Comparison of ENCODE assay signal across 13 cellular contexts in the genomic region with DNA sequence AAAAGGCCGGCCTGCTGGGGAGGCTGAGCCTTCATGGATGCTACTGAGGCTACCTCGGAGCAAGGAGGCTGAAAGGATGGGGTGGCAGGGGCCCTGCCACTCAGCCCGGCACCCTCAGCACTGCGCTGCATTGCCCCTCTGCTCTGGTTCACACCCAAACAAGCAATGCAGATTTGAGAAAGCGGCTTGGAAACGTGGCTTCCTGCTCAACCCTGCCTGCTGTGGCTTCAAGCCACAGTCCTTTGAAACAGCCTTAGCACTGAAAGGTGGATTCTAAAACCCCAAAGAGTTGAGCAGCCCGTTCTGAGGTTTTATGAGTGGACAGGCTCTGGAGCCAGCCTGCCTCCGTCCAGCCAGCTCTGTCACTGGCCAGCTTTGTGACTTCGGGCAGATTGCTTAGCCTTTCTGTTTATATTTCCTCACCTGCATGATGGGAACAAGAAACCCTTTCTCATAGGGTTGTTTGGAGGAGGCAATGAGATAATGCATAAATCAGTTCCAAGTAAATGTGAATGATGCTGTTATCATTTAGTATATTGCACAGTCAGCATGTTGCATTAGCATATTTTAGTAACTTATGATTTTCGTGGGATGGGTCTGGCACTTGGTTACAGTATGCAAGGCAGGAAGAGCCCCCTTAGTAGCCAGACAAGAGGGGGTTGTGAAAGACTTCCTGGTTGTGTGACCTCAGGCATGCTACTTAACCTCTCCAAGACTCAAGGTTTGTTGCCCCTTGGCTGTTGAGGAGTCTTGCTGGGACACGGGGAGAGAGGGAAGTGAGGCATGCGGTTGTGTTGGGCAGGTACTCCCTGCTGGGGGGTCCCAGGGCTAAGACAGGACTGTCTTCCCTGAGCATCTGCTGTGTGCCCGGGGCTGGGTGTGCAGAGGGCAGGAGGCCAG. TPM values are rescaled to one million over a fixed set of nuclear protein-coding genes. Genes with fewer than 3 reads are reported as not detected.
A peak's percentile ranks its signal among the peaks of the same experiment; 100 is the strongest.
DNase-seq lines count a peak whose midpoint lies in the region; TF ChIP-seq lines count a peak whose summit lies in the region.
"Had no signal": no experiment of that assay in that cellular context is flagged by ENCODE, and none has a peak within 500 bp of the region (broad histone marks: within the 10 kb centered on the region; RNA-seq: fewer than 3 reads in every experiment).

No MANE protein-coding gene starts in this region.

- H3K4ac ChIP-seq in mesendoderm (ENCODE audit: low read depth, low read length), result no peak overlapping the region

- peaks cover 24% of the 10 kb centered on the region for H3K4me1 Mint-ChIP-seq in activated naive CD8-positive, alpha-beta T cell (ENCODE audit: low read depth)
- peaks cover 9% of the 10 kb centered on the region for H3K4me1 Mint-ChIP-seq in activated naive CD8-positive, alpha-beta T cell treated with anti-CD3 and anti-CD28 coated beads for 36 hours

- H3K27me3 Mint-ChIP-seq in activated naive CD8-positive, alpha-beta T cell, result peaks cover 9% of the 10 kb centered on the region
- peaks cover 35% of the 10 kb centered on the region for H3K27me3 Mint-ChIP-seq in activated naive CD8-positive, alpha-beta T cell treated with anti-CD3 and anti-CD28 coated beads for 36 hours

- peaks cover 5% of the 10 kb centered on the region for H3K4me1 ChIP-seq in mesendoderm (ENCODE audit: control insufficient read depth, low read depth, low read length)
- H3K4me1 ChIP-seq in suprapubic skin, result peaks cover 40% of the 10 kb centered on the region

- H3K79me1 ChIP-seq in mesendoderm (ENCODE audit: low read length), result no peaks in the 10 kb centered on the region

- DNase-seq in activated naive CD8-positive, alpha-beta T cell treated with anti-CD3 and anti-CD28 coated beads for 36 hours, result no peak
- DNase-seq in mesendoderm (no peak), suprapubic skin (ENCODE audit: low spot score in 2 of 2) (no peak), ACHN (no peak), GM13977 (ENCODE audit: low spot score) (no peak)
- DNase-seq in activated effector memory CD4-positive, alpha-beta T cell treated with anti-CD3 and anti-CD28 coated beads, Interleukin-2, amount 50 U/mL, for 16 hours, result no peak
- DNase-seq: activated naive CD4-positive, alpha-beta T cell treated with anti-CD3 and anti-CD28 coated beads for 36 hours; DND-41; nephron progenitor cell had no signal

- H3K36me3 ChIP-seq in mesendoderm (ENCODE audit: control insufficient read depth, insufficient read depth, low read length) (no peaks in the 10 kb centered on the region), suprapubic skin (peaks cover 39% of the 10 kb centered on the region)
- H3K36me3 ChIP-seq: cardiac muscle cell had no signal

- TF ChIP-seq CTCF in suprapubic skin (IDR thresholded peaks at IDR 0.05) (no peak), GM13977 (IDR thresholded peaks at IDR 0.05; ENCODE audit: extremely low read depth, insufficient read depth, missing control alignments) (no peak)

- H3K27me3 ChIP-seq in mesendoderm (ENCODE audit: insufficient read depth, low read length, poor library complexity) (no peaks in the 10 kb centered on the region), suprapubic skin (peaks cover 3% of the 10 kb centered on the region)

- TF ChIP-seq EP300 in suprapubic skin (IDR thresholded peaks at IDR 0.05), result no peak

- H3K27ac Mint-ChIP-seq in activated naive CD8-positive, alpha-beta T cell, result no peak overlapping the region
- no peak overlapping the region for H3K27ac Mint-ChIP-seq in activated naive CD8-positive, alpha-beta T cell treated with anti-CD3 and anti-CD28 coated beads for 36 hours
- H3K27ac Mint-ChIP-seq: activated naive CD4-positive, alpha-beta T cell treated with anti-CD3 and anti-CD28 coated beads for 36 hours had no signal

- peak overlapping the region; percentile 22 for H3K27ac ChIP-seq in angular gyrus (ENCODE audit: low read depth, low read length)
- H3K27ac ChIP-seq in mesendoderm (ENCODE audit: low read depth, low read length), result no peak overlapping the region
- H3K27ac ChIP-seq in suprapubic skin, result peak overlapping the region; percentile 10
- H3K27ac ChIP-seq: cardiac muscle cell had no signal

- no peak overlapping the region for H3K23ac ChIP-seq in mesendoderm (ENCODE audit: low read length)

- no peak overlapping the region for H4K5ac ChIP-seq in mesendoderm (ENCODE audit: low read length)

- H3K9me3 ChIP-seq in suprapubic skin, result no peaks in the 10 kb centered on the region

- H3K4me3 ChIP-seq in mesendoderm (ENCODE audit: low read length), result no peak overlapping the region
- H3K4me3 ChIP-seq in suprapubic skin, result no peak overlapping the region
- H3K4me3 ChIP-seq: cardiac muscle cell had no signal

- H2BK5ac ChIP-seq in mesendoderm (ENCODE audit: low read length), result no peak overlapping the region

- H3K4me3 Mint-ChIP-seq in activated naive CD8-positive, alpha-beta T cell, result peak overlapping the region; percentile 32
- H3K4me3 Mint-ChIP-seq in activated naive CD8-positive, alpha-beta T cell treated with anti-CD3 and anti-CD28 coated beads for 36 hours, result no peak overlapping the region
- H3K4me3 Mint-ChIP-seq: activated naive CD4-positive, alpha-beta T cell treated with anti-CD3 and anti-CD28 coated beads for 36 hours; nephron progenitor cell had no signal

- H3K56ac ChIP-seq in mesendoderm (ENCODE audit: low read length), result peak overlapping the region; percentile 60

- H2BK120ac ChIP-seq in mesendoderm (ENCODE audit: low read depth, low read length), result no peak overlapping the region

- H4K8ac ChIP-seq in mesendoderm (ENCODE audit: low read depth, low read length), result no peak overlapping the region

- no peaks in the 10 kb centered on the region for H3K79me2 ChIP-seq in mesendoderm (ENCODE audit: control insufficient read depth, insufficient read depth, low read length)

- H3K18ac ChIP-seq in mesendoderm (ENCODE audit: low read length), result no peak overlapping the region

- in situ Hi-C loops in ACHN (cut with HindIII; ENCODE audit: low pct_ligation_motif_present, low pct_unique_long_range_greater_than_20kb, low sequenced_read_pairs), result no loop called here
- in situ Hi-C loops in GM13977 (cut with MboI; ENCODE audit: low pct_unique_long_range_greater_than_20kb, low sequenced_read_pairs, unreplicated experiment), result no loop called here

- no peak overlapping the region for H3K4me2 ChIP-seq in mesendoderm (ENCODE audit: low read length)

- TF ChIP-seq POLR2A in suprapubic skin (IDR thresholded peaks at IDR 0.05), result no peak

- no peaks in the 10 kb centered on the region for H3K36me3 Mint-ChIP-seq in activated naive CD8-positive, alpha-beta T cell
- H3K36me3 Mint-ChIP-seq in activated naive CD8-positive, alpha-beta T cell treated with anti-CD3 and anti-CD28 coated beads for 36 hours, result no peaks in the 10 kb centered on the region

- no peak overlapping the region for H3K9ac ChIP-seq in mesendoderm (ENCODE audit: low read length)

- H2AK5ac ChIP-seq in mesendoderm (ENCODE audit: low read length), result no peak overlapping the region

- no peak overlapping the region for H2BK15ac ChIP-seq in mesendoderm (replicated peaks; ENCODE audit: low read depth)

- no peaks in the 10 kb centered on the region for H3K9me3 Mint-ChIP-seq in activated naive CD8-positive, alpha-beta T cell (ENCODE audit: low read depth)
- no peaks in the 10 kb centered on the region for H3K9me3 Mint-ChIP-seq in activated naive CD8-positive, alpha-beta T cell treated with anti-CD3 and anti-CD28 coated beads for 36 hours
- H3K9me3 Mint-ChIP-seq: activated naive CD4-positive, alpha-beta T cell treated with anti-CD3 and anti-CD28 coated beads for 36 hours; nephron progenitor cell had no signal

- no CpG with 5 or more reads among the region's 13 CpGs for whole genome bisulfite sequencing in mesendoderm (ENCODE audit: extremely low coverage, insufficient coverage, low lambda C conversion rate)
- WGBS in suprapubic skin, result 54% methylated on average over 11 of the region's 13 CpGs

RNA-seq across cellular contexts. Expression of a gene that starts 23.6 kb away (rescaled TPM):
- total RNA-seq in activated naive CD8-positive, alpha-beta T cell treated with anti-CD3 and anti-CD28 coated beads for 36 hours, result not detected
- polyA plus RNA-seq in mesendoderm (2013, experiment 1 of 2), result 3.7 TPM
- polyA plus RNA-seq in mesendoderm (2013, experiment 2 of 2), result 3.9 TPM
- 100 to 1,000 TPM in 1 of 4 donors, 10 to 100 TPM in 3; 54.9 to 109 (median 63.4) TPM for total RNA-seq in suprapubic skin
- total RNA-seq: HT1080 had no signal

Comparison
In these comparisons a context has a peak if more than half of its experiments do, and no peak if none do; other contexts are left out.
1. RNA of a gene that starts 23.6 kb away (total RNA-seq): 54.9 to 109 TPM in suprapubic skin; not detected in activated naive CD8-positive, alpha-beta T cell treated with anti-CD3 and anti-CD28 coated beads for 36 hours; every median in the first group is over 10 times any median in the second.